Comparison of ENCODE assay signal across 11 cellular contexts in the genomic region with DNA sequence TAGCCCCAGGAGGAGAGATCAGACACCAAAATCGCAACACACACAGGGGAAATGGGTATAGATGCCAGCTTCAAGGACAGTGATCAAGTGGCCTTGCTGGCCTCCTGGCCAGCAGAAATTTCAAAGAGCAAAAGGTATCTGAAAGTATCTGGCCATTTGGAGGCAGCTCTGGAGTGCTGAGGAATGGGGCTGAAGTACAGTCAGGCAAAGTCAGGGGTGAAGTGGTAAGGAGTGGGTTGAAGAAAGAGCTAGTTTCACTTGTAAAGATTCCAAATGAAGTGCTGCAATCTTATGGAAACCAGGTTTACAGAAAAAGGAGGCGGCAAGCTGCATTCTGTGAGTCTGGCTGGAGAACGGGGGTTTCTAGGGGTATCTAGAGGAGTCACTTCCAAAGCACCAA. TPM values are rescaled to one million over a fixed set of nuclear protein-coding genes. Genes with fewer than 3 reads are reported as not detected.
A peak's percentile ranks its signal among the peaks of the same experiment; 100 is the strongest.
DNase-seq lines count a peak whose midpoint lies in the region; ATAC-seq and TF ChIP-seq lines count a peak whose summit lies in the region.
"Had no signal": no experiment of that assay in that cellular context is flagged by ENCODE, and none has a peak within 500 bp of the region (broad histone marks: within the 10 kb centered on the region; RNA-seq: fewer than 3 reads in every experiment).

No MANE protein-coding gene starts in this region.

- H4K20me1 ChIP-seq in mammary epithelial cell (ENCODE audit: insufficient read depth, low read length) = no peaks in the 10 kb centered on the region
- no peaks in the 10 kb centered on the region for H4K20me1 ChIP-seq in osteoblast (ENCODE audit: insufficient read depth, low read length)

- H3K4me1 ChIP-seq in mammary epithelial cell (ENCODE audit: insufficient read depth, low read length) = peaks cover 13% of the 10 kb centered on the region
- peaks cover 18% of the 10 kb centered on the region for H3K4me1 ChIP-seq in osteoblast (ENCODE audit: insufficient read depth, low read length)

- H3K36me3 Mint-ChIP-seq in MCF 10A (ENCODE audit: insufficient read depth, unreplicated experiment) = peaks cover 72% of the 10 kb centered on the region
- H3K36me3 Mint-ChIP-seq in dendritic cell treated with granulocyte-macrophage colony-stimulating factor and Interleukin-4, amounts not matched to agents 40 ng/mL and 50 ng/mL, for 4 days (ENCODE audit: low read depth) = peaks cover 47% of the 10 kb centered on the region
- peaks cover 28% of the 10 kb centered on the region for H3K36me3 Mint-ChIP-seq in natural killer cell treated with Interleukin-12 subunit alpha and Interleukin-12 subunit beta and Interleukin-15 and Interleukin-18, amount 100 ng/mL, for 72 hours

- ATAC-seq in natural killer cell treated with Interleukin-12 subunit alpha and Interleukin-12 subunit beta and Interleukin-15 and Interleukin-18, amount 100 ng/mL, for 72 hours = no peak
- ATAC-seq: right cardiac atrium had no signal

- in situ Hi-C loops in mammary epithelial cell (cut with MboI; ENCODE audit: low sequenced_read_pairs in 2 of 2) = loop anchor here in 1 of 2 donors (10.0 kb wide), 1 partner anchor 153 kb away; a partner anchor contains a TSS

- no peaks in the 10 kb centered on the region for H3K27me3 ChIP-seq in mammary epithelial cell (ENCODE audit: insufficient read depth, low read length)
- no peaks in the 10 kb centered on the region for H3K27me3 ChIP-seq in osteoblast (ENCODE audit: insufficient read depth, low read length)

- no peak overlapping the region for H3K4me2 ChIP-seq in mammary epithelial cell (ENCODE audit: insufficient read depth, low read depth, low read length)
- no peak overlapping the region for H3K4me2 ChIP-seq in osteoblast (ENCODE audit: insufficient read depth, low read length)

- H3K27ac Mint-ChIP-seq in MCF 10A (ENCODE audit: low read depth, unreplicated experiment) = no peak overlapping the region
- H3K27ac Mint-ChIP-seq in dendritic cell treated with granulocyte-macrophage colony-stimulating factor and Interleukin-4, amounts not matched to agents 40 ng/mL and 50 ng/mL, for 4 days = peak overlapping the region; percentile 90
- peak overlapping the region; percentile 86 to 87 for H3K27ac Mint-ChIP-seq in natural killer cell treated with Interleukin-12 subunit alpha and Interleukin-12 subunit beta and Interleukin-15 and Interleukin-18, amount 100 ng/mL, for 72 hours

- BruUV-seq in mammary epithelial cell (replicated peaks; lab: Mats Ljungman, UMichigan) (no TSS peak), MCF 10A (replicated peaks; lab: Mats Ljungman, UMichigan) (no TSS peak)

- POLR2A ChIA-PET in MCF 10A (lab: Yijun Ruan, JAX) = interaction anchor here (1.3 to 7.3 kb wide), 3 partner anchors 19 to 153 kb away, joined by 4 to 191 read pairs (median 71); a partner anchor contains a TSS

- no peak for DNase-seq in mammary epithelial cell
- no peak for DNase-seq in MCF 10A (ENCODE audit: unreplicated experiment)
- DNase-seq in natural killer cell treated with Interleukin-12 subunit alpha and Interleukin-12 subunit beta and Interleukin-15 and Interleukin-18, amount 100 ng/mL, for 72 hours (ENCODE audit: low spot score) = no peak
- no peak for DNase-seq in NCI-H1105 treated with DMSO at 0.1 percent for 48 hours (lab: John Stamatoyannopoulos, UW)
- DNase-seq in NCI-H1092 (lab: John Stamatoyannopoulos, UW) = no peak
- DNase-seq in osteoblast (ENCODE audit: insufficient read length, low spot score, missing footprints) = no peak
- no peak for DNase-seq in pons (ENCODE audit: low spot score)
- DNase-seq: EL, KBM-7, right cardiac atrium had no signal

- TF ChIP-seq CTCF in mammary epithelial cell (conservative IDR thresholded peaks at IDR 0.05 in 1 of 2, IDR thresholded peaks at IDR 0.05 in 1 of 2; ENCODE audit: extremely low read depth in 1 of 2, insufficient read depth in 1 of 2, low read depth in 1 of 2, low read length in 2 of 2) = no peak
- no peak for TF ChIP-seq CTCF in MCF 10A (IDR thresholded peaks at IDR 0.05; ENCODE audit: unreplicated experiment)
- no peak for TF ChIP-seq CTCF in osteoblast (IDR thresholded peaks at IDR 0.05; ENCODE audit: extremely low read depth, low read depth, low read length)

- H3K9me3 Mint-ChIP-seq in MCF 10A (ENCODE audit: unreplicated experiment) = no peaks in the 10 kb centered on the region
- no peaks in the 10 kb centered on the region for H3K9me3 Mint-ChIP-seq in dendritic cell treated with granulocyte-macrophage colony-stimulating factor and Interleukin-4, amounts not matched to agents 40 ng/mL and 50 ng/mL, for 4 days
- no peaks in the 10 kb centered on the region for H3K9me3 Mint-ChIP-seq in natural killer cell treated with Interleukin-12 subunit alpha and Interleukin-12 subunit beta and Interleukin-15 and Interleukin-18, amount 100 ng/mL, for 72 hours

- CTCF ChIA-PET in mammary epithelial cell (lab: Charles Lee; ENCODE audit: low non-redundant PET) (no interaction called here), MCF 10A (lab: Yijun Ruan, JAX) (interaction anchor here (1.1 to 6.4 kb wide), 5 partner anchors 9 to 156 kb away, joined by 3 to 106 read pairs (median 3); a partner anchor contains a TSS)

- no peaks in the 10 kb centered on the region for H3K27me3 Mint-ChIP-seq in MCF 10A (ENCODE audit: insufficient read depth, unreplicated experiment)
- H3K27me3 Mint-ChIP-seq in dendritic cell treated with granulocyte-macrophage colony-stimulating factor and Interleukin-4, amounts not matched to agents 40 ng/mL and 50 ng/mL, for 4 days = no peaks in the 10 kb centered on the region
- no peaks in the 10 kb centered on the region for H3K27me3 Mint-ChIP-seq in natural killer cell treated with Interleukin-12 subunit alpha and Interleukin-12 subunit beta and Interleukin-15 and Interleukin-18, amount 100 ng/mL, for 72 hours

- no peak overlapping the region for H3K9ac ChIP-seq in mammary epithelial cell (ENCODE audit: insufficient read depth, low read length)

- peaks cover 8% of the 10 kb centered on the region for H3K4me1 Mint-ChIP-seq in MCF 10A (ENCODE audit: insufficient read depth, unreplicated experiment)
- H3K4me1 Mint-ChIP-seq in dendritic cell treated with granulocyte-macrophage colony-stimulating factor and Interleukin-4, amounts not matched to agents 40 ng/mL and 50 ng/mL, for 4 days (ENCODE audit: low read depth) = peaks cover 39% of the 10 kb centered on the region
- H3K4me1 Mint-ChIP-seq in natural killer cell treated with Interleukin-12 subunit alpha and Interleukin-12 subunit beta and Interleukin-15 and Interleukin-18, amount 100 ng/mL, for 72 hours (ENCODE audit: low read depth in 2 of 2) = peaks cover 37 to 43% of the 10 kb centered on the region in 2 donors

- dilution Hi-C loops in mammary epithelial cell (cut with HindIII; ENCODE audit: low sequenced_read_pairs) = no loop called here

- H3K4me3 ChIP-seq in mammary epithelial cell (replicated peaks in 1 of 3; ENCODE audit: insufficient read depth in 1 of 3, low read depth in 2 of 3, low read length in 3 of 3) = no peak overlapping the region
- no peak overlapping the region for H3K4me3 ChIP-seq in osteoblast (ENCODE audit: insufficient read depth, low read length)

- no peaks in the 10 kb centered on the region for H3K79me2 ChIP-seq in mammary epithelial cell (ENCODE audit: insufficient read depth, low read length)
- no peaks in the 10 kb centered on the region for H3K79me2 ChIP-seq in osteoblast (ENCODE audit: insufficient read depth, low read length)

- H3K4me3 Mint-ChIP-seq in MCF 10A (ENCODE audit: unreplicated experiment) = no peak overlapping the region
- no peak overlapping the region for H3K4me3 Mint-ChIP-seq in dendritic cell treated with granulocyte-macrophage colony-stimulating factor and Interleukin-4, amounts not matched to agents 40 ng/mL and 50 ng/mL, for 4 days
- peak overlapping the region; percentile 80 for H3K4me3 Mint-ChIP-seq in natural killer cell treated with Interleukin-12 subunit alpha and Interleukin-12 subunit beta and Interleukin-15 and Interleukin-18, amount 100 ng/mL, for 72 hours

- H2AFZ ChIP-seq in mammary epithelial cell (ENCODE audit: low read depth, low read length) (no peak overlapping the region), osteoblast (ENCODE audit: low read length) (no peak overlapping the region)

- 97% methylated on average over 3 of the region's 3 CpGs for WGBS in mammary epithelial cell (ENCODE audit: low coverage, missing lambda C conversion rate)

- H3K36me3 ChIP-seq in mammary epithelial cell (ENCODE audit: insufficient read depth, low read length) = no peaks in the 10 kb centered on the region
- H3K36me3 ChIP-seq in osteoblast (ENCODE audit: insufficient read depth, low read length) = peaks cover 10% of the 10 kb centered on the region

- H3K9me3 ChIP-seq in mammary epithelial cell (replicated peaks; ENCODE audit: insufficient read depth, low read length) = no peaks in the 10 kb centered on the region
- no peaks in the 10 kb centered on the region for H3K9me3 ChIP-seq in osteoblast (ENCODE audit: low read depth, low read length)

- intact Hi-C loops in mammary epithelial cell (cut with micrococcal nuclease) = no loop called here
- intact Hi-C loops in MCF 10A (cut with micrococcal nuclease) = no loop called here
- intact Hi-C loops in dendritic cell treated with granulocyte-macrophage colony-stimulating factor and Interleukin-4, amounts not matched to agents 40 ng/mL and 50 ng/mL, for 4 days (cut with micrococcal nuclease) = no loop called here

- H3K27ac ChIP-seq in mammary epithelial cell (ENCODE audit: insufficient read depth, low read depth, low read length) (peak overlapping the region; percentile 8), osteoblast (ENCODE audit: low read depth, low read length) (no peak overlapping the region)

RNA-seq across cellular contexts. Expression of a gene that starts 19.2 kb away (rescaled TPM):
- total RNA-seq in mammary epithelial cell (100 to 1,000 TPM in 1 of 2 donors, 10 to 100 TPM in 1; 47.2 to 258 TPM), MCF 10A (2022) (259 and 277 TPM in 2 replicates), osteoblast (55.7 and 70.7 TPM in 2 replicates)
- polyA plus RNA-seq in mammary epithelial cell = 128 TPM
- 119 TPM for polyA minus RNA-seq in mammary epithelial cell
- 100 to 1,000 TPM; 357 to 363 TPM for total RNA-seq in natural killer cell treated with Interleukin-12 subunit alpha and Interleukin-12 subunit beta and Interleukin-15 and Interleukin-18, amount 100 ng/mL, for 72 hours
